In the genomic region with DNA sequence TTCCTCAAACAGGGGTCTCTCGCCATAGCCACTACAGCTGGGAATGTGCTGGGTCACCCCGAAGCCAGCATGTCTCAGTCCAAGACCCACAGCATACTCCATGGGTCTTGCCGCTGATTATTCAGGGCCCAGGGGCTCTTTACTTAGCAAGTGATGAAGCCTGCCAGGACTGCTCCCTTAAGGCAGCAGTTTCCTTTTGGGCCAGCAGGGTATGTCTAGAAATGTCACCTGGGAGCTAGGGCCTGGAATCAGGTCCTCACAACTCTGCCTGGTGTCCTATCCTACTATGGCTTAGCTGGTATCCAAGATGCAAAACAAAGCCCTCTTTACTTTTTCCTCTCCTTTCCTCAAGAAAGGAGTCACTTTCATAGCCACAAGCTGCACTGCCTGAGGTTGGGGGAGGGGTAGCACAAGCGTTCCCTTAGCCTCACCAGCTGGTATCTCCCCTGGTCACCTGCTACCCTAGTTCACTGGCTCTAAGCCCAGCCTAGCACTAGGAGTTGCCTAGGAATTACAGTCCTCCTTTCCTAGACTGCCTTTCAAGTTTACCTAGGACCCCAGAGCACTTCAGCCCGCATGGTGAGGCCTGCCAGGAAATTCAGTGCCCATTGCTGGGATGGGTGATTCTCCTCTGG, we compare ENCODE assay signal across 20 cellular contexts. TPM values are rescaled to one million over a fixed set of nuclear protein-coding genes. Genes with fewer than 3 reads are reported as not detected.
DNase-seq lines count a peak whose midpoint lies in the region; ATAC-seq, FAIRE-seq and TF ChIP-seq lines count a peak whose summit lies in the region.
"Had no signal": no experiment of that assay in that cellular context is flagged by ENCODE, and none has a peak within 500 bp of the region (broad histone marks: within the 10 kb centered on the region; RNA-seq: fewer than 3 reads in every experiment).

No MANE protein-coding gene starts in this region.

- ATAC-seq in HCT116 (peak; percentile 79), T-helper 17 cell (no peak)
- ATAC-seq: stimulated activated naive CD8-positive, alpha-beta T cell treated with anti-CD3 and anti-CD28 coated beads, Interleukin-15, Interleukin-2, amounts not matched to agents 100 U/mL and 50 U/mL, for 24 hours; upper lobe of right lung had no signal

- H3K27me3 ChIP-seq in HCT116 (ENCODE audit: insufficient read depth, low read length) (no peaks in the 10 kb centered on the region), neuronal stem cell (ENCODE audit: control insufficient read depth in 3 of 3, insufficient read depth in 3 of 3, low read depth in 1 of 3, low read length in 3 of 3) (no peaks in the 10 kb centered on the region)
- H3K27me3 ChIP-seq: upper lobe of right lung had no signal

- no peak overlapping the region for H4K91ac ChIP-seq in neuronal stem cell (ENCODE audit: low read depth, low read length, poor library complexity)

- no peak overlapping the region for H2BK5ac ChIP-seq in neuronal stem cell (ENCODE audit: low read length)

- CTCF ChIA-PET in HCT116 (lab: Charles Lee), result no interaction called here

- no peak overlapping the region for H3K4me3 Mint-ChIP-seq in T-helper 17 cell
- H3K4me3 Mint-ChIP-seq: CD14-positive monocyte, nephron had no signal

- no peak overlapping the region for H3K14ac ChIP-seq in neuronal stem cell (ENCODE audit: low read length)

- no TSS peak for BruUV-seq in HCT116 (replicated peaks; lab: Mats Ljungman, UMichigan)

- no peak overlapping the region for H3K27ac ChIP-seq in HCT116 (ENCODE audit: low read depth, low read length)
- no peak overlapping the region for H3K27ac ChIP-seq in neuronal stem cell (replicated peaks; ENCODE audit: low read length)
- no peak overlapping the region for H3K27ac ChIP-seq in kidney (ENCODE audit: low read depth in 2 of 2, low read length in 2 of 2)
- H3K27ac ChIP-seq: epithelial cell of prostate, upper lobe of right lung had no signal

- H3K9me3 ChIP-seq in HCT116 (ENCODE audit: control insufficient read depth in 1 of 2, insufficient read depth in 1 of 2, low read depth in 1 of 2, low read length in 2 of 2) (no peaks in the 10 kb centered on the region), T-helper 17 cell (ENCODE audit: control insufficient read depth, low read length, poor library complexity, severe bottlenecking) (no peaks in the 10 kb centered on the region), neuronal stem cell (replicated peaks in 1 of 2; ENCODE audit: control insufficient read depth in 2 of 2, insufficient read depth in 1 of 2, low read depth in 1 of 2, low read length in 2 of 2) (peaks cover 0 to 2% of the 10 kb centered on the region in 2 donors), kidney (ENCODE audit: control insufficient read depth in 1 of 2, low read length in 2 of 2) (no peaks in the 10 kb centered on the region)
- H3K9me3 ChIP-seq: upper lobe of right lung had no signal

- no peak overlapping the region for H3K23ac ChIP-seq in neuronal stem cell (ENCODE audit: low read depth, low read length, poor library complexity)

- peaks cover 2% of the 10 kb centered on the region for H3K79me1 ChIP-seq in neuronal stem cell (ENCODE audit: low read depth, low read length)

- DNase-seq in NCI-H1694 treated with DMSO at 0.1 percent for 48 hours (lab: John Stamatoyannopoulos, UW), result peak; percentile 4
- no peak for DNase-seq in NCI-H1694 (lab: John Stamatoyannopoulos, UW)
- DNase-seq in HCT116 (ENCODE audit: low read depth, low spot score), result no peak
- DNase-seq in T-helper 17 cell, result no peak
- DNase-seq in myocyte (ENCODE audit: low read depth), result peak; percentile 60
- no peak for DNase-seq in A172 (ENCODE audit: low spot score)
- no peak for DNase-seq in neuronal stem cell (ENCODE audit: low spot score)
- DNase-seq in kidney, result no peak
- DNase-seq: activated CD8-positive, alpha-beta memory T cell treated with anti-CD3 and anti-CD28 coated beads, Interleukin-2, amount 50 U/mL, for 48 hours; cortex of kidney; mammary epithelial cell; NCI-H2227 treated with DMSO at 0.1 percent for 48 hours; stimulated activated naive CD8-positive, alpha-beta T cell treated with anti-CD3 and anti-CD28 coated beads, Interleukin-15, Interleukin-2, amounts not matched to agents 100 U/mL and 50 U/mL, for 24 hours; upper lobe of right lung had no signal

- H4K8ac ChIP-seq in neuronal stem cell (ENCODE audit: low read depth, low read length), result no peak overlapping the region

- TF ChIP-seq RAD21 in HCT116 (IDR thresholded peaks at IDR 0.05; ENCODE audit: low read depth), result no peak

- H3K4me1 Mint-ChIP-seq in T-helper 17 cell, result peaks cover 7% of the 10 kb centered on the region
- H3K4me1 Mint-ChIP-seq: nephron had no signal

- H2AK5ac ChIP-seq in neuronal stem cell (ENCODE audit: low read depth, low read length), result no peak overlapping the region

- TF ChIP-seq POLR2A in HCT116 (IDR thresholded peaks at IDR 0.05; ENCODE audit: borderline replicate concordance, extremely low read depth, insufficient read depth, insufficient read length), result no peak

- no peak overlapping the region for H2AFZ ChIP-seq in HCT116 (ENCODE audit: low read depth, low read length, poor library complexity, severe bottlenecking)
- no peak overlapping the region for H2AFZ ChIP-seq in neuronal stem cell (ENCODE audit: low read length)

- no peak overlapping the region for H2BK120ac ChIP-seq in neuronal stem cell (ENCODE audit: low read depth, low read length)

- no peak for FAIRE-seq in kidney (lab: Jason Lieb, UNC)
- FAIRE-seq: astrocyte, H54 had no signal

- H3K4me3 ChIP-seq in HCT116 (replicated peaks in 1 of 2; ENCODE audit: low read depth in 1 of 2, low read length in 2 of 2) (no peak overlapping the region), neuronal stem cell (ENCODE audit: low read length in 2 of 2) (no peak overlapping the region), kidney (ENCODE audit: low read length in 2 of 2) (no peak overlapping the region)
- H3K4me3 ChIP-seq: upper lobe of right lung had no signal

- H3K36me3 ChIP-seq in HCT116 (ENCODE audit: control insufficient read depth in 1 of 2, insufficient read depth in 2 of 2, low read length in 2 of 2) (no peaks in the 10 kb centered on the region; a peak in 1 of 4 replicates), neuronal stem cell (replicated peaks in 1 of 2; ENCODE audit: control insufficient read depth in 2 of 2, insufficient read depth in 2 of 2, low read length in 2 of 2) (peaks cover 6 to 40% of the 10 kb centered on the region in 2 donors), kidney (ENCODE audit: control insufficient read depth in 1 of 2, insufficient read depth in 2 of 2, low read length in 2 of 2) (no peaks in the 10 kb centered on the region)

- H3K9me2 ChIP-seq in HCT116 (ENCODE audit: insufficient read depth), result no peaks in the 10 kb centered on the region

- no peaks in the 10 kb centered on the region for H4K20me1 ChIP-seq in HCT116 (ENCODE audit: insufficient read depth)

- H3K27me3 Mint-ChIP-seq in T-helper 17 cell, result no peaks in the 10 kb centered on the region

- H2BK12ac ChIP-seq in neuronal stem cell (ENCODE audit: low read length), result no peak overlapping the region

- H3K36me3 Mint-ChIP-seq in T-helper 17 cell (ENCODE audit: low read depth), result peaks cover 6% of the 10 kb centered on the region

- WGBS in neuronal stem cell (ENCODE audit: extremely low coverage in 2 of 2, insufficient read length in 2 of 2, insufficient replicate concordance in 1 of 2), 2 donors, result no CpG with 5 or more reads among the region's 5 CpGs

- H3K79me2 ChIP-seq in HCT116 (ENCODE audit: insufficient read depth, low read length), result no peaks in the 10 kb centered on the region

- H3K4me2 ChIP-seq in HCT116 (ENCODE audit: low read length) (no peak overlapping the region), neuronal stem cell (ENCODE audit: insufficient read depth, low read length, poor library complexity, severe bottlenecking) (no peak overlapping the region)

- H3K27ac Mint-ChIP-seq in T-helper 17 cell, result peak overlapping the region; percentile 41
- H3K27ac Mint-ChIP-seq: nephron had no signal

- intact Hi-C loops in HCT116 (cut with micrococcal nuclease), result no loop called here
- intact Hi-C loops in kidney (cut with DNase I), result no loop called here

- no peak overlapping the region for H3K9ac ChIP-seq in HCT116 (ENCODE audit: low read length)
- no peak overlapping the region for H3K9ac ChIP-seq in neuronal stem cell (ENCODE audit: low read depth, low read length, poor library complexity)
- no peak overlapping the region for H3K9ac ChIP-seq in kidney (ENCODE audit: low read length in 2 of 2)

- TF ChIP-seq CTCF in HCT116 (IDR thresholded peaks at IDR 0.05 in 2 of 3, conservative IDR thresholded peaks at IDR 0.05 in 1 of 3; ENCODE audit: borderline replicate concordance in 1 of 3, insufficient read depth in 1 of 3, low read depth in 2 of 3, low read length in 2 of 3), result peak in 1 of 3 experiments; percentile 29; a peak in 1 of 6 replicates
- no peak for TF ChIP-seq CTCF in kidney (IDR thresholded peaks at IDR 0.05; ENCODE audit: borderline replicate concordance, extremely low read depth, insufficient read depth)

- no peak overlapping the region for H3K18ac ChIP-seq in neuronal stem cell (ENCODE audit: low read length)

- H3K4me1 ChIP-seq in HCT116 (ENCODE audit: control insufficient read depth in 1 of 2, insufficient read depth in 2 of 2, low read length in 2 of 2) (no peaks in the 10 kb centered on the region), neuronal stem cell (ENCODE audit: control insufficient read depth in 2 of 2, insufficient read depth in 1 of 2, low read depth in 1 of 2, low read length in 2 of 2) (no peaks in the 10 kb centered on the region), kidney (ENCODE audit: control insufficient read depth in 1 of 2, insufficient read depth in 1 of 2, low read depth in 1 of 2, low read length in 2 of 2) (no peaks in the 10 kb centered on the region)
- H3K4me1 ChIP-seq: upper lobe of right lung had no signal

- H3K4ac ChIP-seq in neuronal stem cell (ENCODE audit: low read length), result no peak overlapping the region

- RAD21 ChIA-PET in HCT116 (lab: Charles Lee; ENCODE audit: low non-redundant PET in 1 of 2, low total read pairs in 2 of 2, uncharacterized antibody in 2 of 2, unreplicated experiment in 2 of 2), result no interaction called here

- H2BK15ac ChIP-seq in neuronal stem cell (ENCODE audit: low read length), result no peak overlapping the region

- POLR2A ChIA-PET in HCT116 (lab: Charles Lee), result no interaction called here

RNA-seq across cellular contexts. Expression of gene NCR3LG1, which starts 22.6 kb away (rescaled TPM):
- total RNA-seq in HCT116 (2021; ENCODE audit: unreplicated experiment), result 1.5 TPM
- 0.66 and 0.87 TPM in 2 replicates for polyA plus RNA-seq in HCT116 (2012)
- total RNA-seq in T-helper 17 cell, result 1 to 10 TPM; 3.1 to 4.1 TPM
- total RNA-seq in myocyte, result 2.0 and 3.7 TPM in 2 replicates
- 1.4 TPM for polyA plus RNA-seq in myocyte (2012)
- 0.34 and 0.52 TPM in 2 replicates for total RNA-seq in A172 (2014; rRNA removed; shearing (Covaris generic))
- 1.6 TPM for polyA plus RNA-seq in neuronal stem cell (2013, experiment 1 of 2)
- 1.4 TPM for polyA plus RNA-seq in neuronal stem cell (2013, experiment 2 of 2)
- 4.5 TPM for total RNA-seq in kidney
- 0.71 TPM for polyA plus RNA-seq in kidney (ENCODE audit: insufficient read depth, low read depth, low replicate concordance)

RNA-seq across cellular contexts. Expression of gene NUCB2, which starts 52.4 kb away (rescaled TPM):
- total RNA-seq in HCT116 (2021; ENCODE audit: unreplicated experiment), result 40.6 TPM
- 23.4 TPM in 2 replicates for polyA plus RNA-seq in HCT116 (2012)
- total RNA-seq in T-helper 17 cell, result 10 to 100 TPM; 29.5 to 33.6 TPM
- 92.8 and 99.0 TPM in 2 replicates for total RNA-seq in myocyte
- 45.1 TPM for polyA plus RNA-seq in myocyte (2012)
- 145 and 150 TPM in 2 replicates for total RNA-seq in A172 (2014; rRNA removed; shearing (Covaris generic))
- polyA plus RNA-seq in neuronal stem cell (2013, experiment 1 of 2), result 92.6 TPM
- 91.6 TPM for polyA plus RNA-seq in neuronal stem cell (2013, experiment 2 of 2)
- total RNA-seq in kidney, result 73.0 TPM
- polyA plus RNA-seq in kidney (ENCODE audit: insufficient read depth, low read depth, low replicate concordance), result 93.5 TPM

RNA-seq across cellular contexts. Expression of gene KCNJ11, which starts 59.5 kb away (rescaled TPM):
- total RNA-seq in HCT116 (2021; ENCODE audit: unreplicated experiment) (7.5 TPM), T-helper 17 cell (under 1 TPM; 0.26 to 0.70 TPM), myocyte (5.1 and 8.7 TPM in 2 replicates), kidney (4.8 TPM)
- polyA plus RNA-seq in HCT116 (2012), result 6.5 and 8.7 TPM in 2 replicates
- polyA plus RNA-seq in myocyte (2012), result 1.8 TPM
- 0.09 and 0.26 TPM in 2 replicates for total RNA-seq in A172 (2014; rRNA removed; shearing (Covaris generic))
- polyA plus RNA-seq in neuronal stem cell (2013, experiment 1 of 2), result 4.0 TPM
- polyA plus RNA-seq in neuronal stem cell (2013, experiment 2 of 2), result 2.9 TPM
- polyA plus RNA-seq in kidney (ENCODE audit: insufficient read depth, low read depth, low replicate concordance), result 3.6 TPM
- total RNA-seq: mammary epithelial cell, SK-MEL-5 had no signal
- polyA plus RNA-seq: CD14-positive monocyte had no signal

Comparison
In these comparisons a context has a peak if more than half of its experiments do, and no peak if none do; other contexts are left out.
1. DNase-seq: peak in NCI-H1694 treated with DMSO at 0.1 percent for 48 hours (single experiment) and myocyte (single experiment); none in NCI-H1694 (single experiment), HCT116 (single experiment), T-helper 17 cell (0 of 3), A172 (single experiment), neuronal stem cell (single experiment) and kidney (single experiment).